ENCODE assay signal across 13 cellular contexts in the genomic region with DNA sequence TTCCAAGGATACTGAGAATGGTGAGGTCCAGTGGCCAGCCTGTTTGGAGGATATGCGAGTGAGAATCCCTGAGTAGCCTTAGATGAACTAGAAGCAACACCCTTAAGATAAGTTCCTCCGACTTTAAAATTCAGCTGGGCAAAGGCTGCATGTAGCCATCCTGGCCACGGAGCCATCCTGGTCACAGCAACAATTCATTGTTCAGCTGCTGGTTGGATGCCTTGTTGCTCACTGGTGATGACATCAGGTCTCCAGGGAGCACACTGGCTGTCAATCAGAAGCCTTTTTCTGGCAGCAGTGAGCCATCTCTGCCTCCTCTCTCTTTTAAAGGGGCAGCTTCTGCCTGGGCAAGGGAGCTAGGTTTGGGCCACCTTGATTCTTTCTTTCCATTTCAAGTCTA. TPM values are rescaled to one million over a fixed set of nuclear protein-coding genes. Genes with fewer than 3 reads are reported as not detected.
DNase-seq lines count a peak whose midpoint lies in the region; ATAC-seq and TF ChIP-seq lines count a peak whose summit lies in the region.
"Had no signal": no experiment of that assay in that cellular context is flagged by ENCODE, and none has a peak within 500 bp of the region (broad histone marks: within the 10 kb centered on the region; RNA-seq: fewer than 3 reads in every experiment).

No MANE protein-coding gene starts in this region.

- H3K18ac ChIP-seq in mesenchymal stem cell (ENCODE audit: low read depth in 1 of 2, low read length in 2 of 2): no peak overlapping the region

- no peak overlapping the region for H3K4me2 ChIP-seq in mesenchymal stem cell (ENCODE audit: low read length, poor library complexity, severe bottlenecking)

- peaks cover 6% of the 10 kb centered on the region for H3K9me3 ChIP-seq in mesenchymal stem cell (ENCODE audit: control insufficient read depth, low read length)
- H3K9me3 ChIP-seq: lower lobe of right lung had no signal

- H2BK12ac ChIP-seq in mesenchymal stem cell (ENCODE audit: low read length in 2 of 2): no peak overlapping the region

- H3K4me1 ChIP-seq in mesenchymal stem cell (ENCODE audit: control insufficient read depth, insufficient read depth, low read depth, low read length): no peaks in the 10 kb centered on the region
- H3K4me1 ChIP-seq: lower lobe of right lung had no signal

- no peak overlapping the region for H2BK5ac ChIP-seq in mesenchymal stem cell (ENCODE audit: low read depth, low read length, poor library complexity, severe bottlenecking)

- no peak overlapping the region for H3K23ac ChIP-seq in mesenchymal stem cell (ENCODE audit: low read length in 2 of 2)

- H3K4me1 Mint-ChIP-seq in brain: peaks cover 23% of the 10 kb centered on the region
- H3K4me1 Mint-ChIP-seq in activated CD8-positive, alpha-beta T cell treated with anti-CD3 and anti-CD28 coated beads for 36 hours (ENCODE audit: low read depth): peaks cover 2% of the 10 kb centered on the region
- H3K4me1 Mint-ChIP-seq: activated naive CD8-positive, alpha-beta T cell treated with anti-CD3 and anti-CD28 coated beads, Interleukin-2, amount 10 ng/mL, durations not matched to agents 7 days and 5 days had no signal

- TF ChIP-seq CTCF in brain (conservative IDR thresholded peaks at IDR 0.05): no peak
- no peak for TF ChIP-seq CTCF in activated CD8-positive, alpha-beta T cell treated with anti-CD3 and anti-CD28 coated beads for 36 hours (IDR thresholded peaks at IDR 0.05)

- H2AK5ac ChIP-seq in mesenchymal stem cell (ENCODE audit: low read length, severe bottlenecking): no peak overlapping the region

- H3K14ac ChIP-seq in mesenchymal stem cell (ENCODE audit: low read length in 2 of 2): no peak overlapping the region

- CTCF ChIA-PET in activated CD8-positive, alpha-beta T cell treated with anti-CD3 and anti-CD28 coated beads for 36 hours (lab: Charles Lee): no interaction called here

- H3K27ac ChIP-seq in mesenchymal stem cell (ENCODE audit: low read length, poor library complexity, severe bottlenecking): no peak overlapping the region
- H3K27ac ChIP-seq: 22Rv1, epithelial cell of prostate, lower lobe of right lung had no signal

- H2BK15ac ChIP-seq in mesenchymal stem cell (ENCODE audit: low read depth, poor library complexity, severe bottlenecking): no peak overlapping the region

- H2BK120ac ChIP-seq in mesenchymal stem cell (ENCODE audit: low read depth, low read length): no peak overlapping the region

- H3K9ac ChIP-seq in mesenchymal stem cell (ENCODE audit: low read length): no peak overlapping the region

- H3K4me3 Mint-ChIP-seq in brain: peak overlapping the region in 2 of 5 experiments; percentile 6 to 30
- no peak overlapping the region for H3K4me3 Mint-ChIP-seq in activated CD8-positive, alpha-beta T cell treated with anti-CD3 and anti-CD28 coated beads for 36 hours
- H3K4me3 Mint-ChIP-seq: activated naive CD8-positive, alpha-beta T cell treated with anti-CD3 and anti-CD28 coated beads, Interleukin-2, amount 10 ng/mL, durations not matched to agents 7 days and 5 days had no signal

- H3K36me3 ChIP-seq in mesenchymal stem cell (ENCODE audit: control insufficient read depth in 1 of 2, insufficient read depth in 2 of 2, low read depth in 1 of 2, low read length in 2 of 2): no peaks in the 10 kb centered on the region
- H3K36me3 ChIP-seq: lower lobe of right lung had no signal

- H3K4ac ChIP-seq in mesenchymal stem cell (ENCODE audit: low read depth in 1 of 2, low read length in 2 of 2): no peak overlapping the region

- H2AFZ ChIP-seq in mesenchymal stem cell (ENCODE audit: low read depth, low read length): no peak overlapping the region

- peak overlapping the region in 4 of 5 experiments; percentile 8 to 91 (median 60) for H3K27ac Mint-ChIP-seq in brain
- no peak overlapping the region for H3K27ac Mint-ChIP-seq in activated CD8-positive, alpha-beta T cell treated with anti-CD3 and anti-CD28 coated beads for 36 hours
- H3K27ac Mint-ChIP-seq: activated naive CD8-positive, alpha-beta T cell treated with anti-CD3 and anti-CD28 coated beads, Interleukin-2, amount 10 ng/mL, durations not matched to agents 7 days and 5 days had no signal

- no peak for ATAC-seq in activated CD8-positive, alpha-beta T cell treated with anti-CD3 and anti-CD28 coated beads for 36 hours
- ATAC-seq in GM19324 (IDR thresholded peaks at IDR 0.05; ENCODE audit: low FRiP score, unreplicated experiment): no peak
- ATAC-seq: lower lobe of right lung had no signal

- POLR2A ChIA-PET in activated CD8-positive, alpha-beta T cell treated with anti-CD3 and anti-CD28 coated beads for 36 hours (lab: Charles Lee): no interaction called here

- H3K27me3 ChIP-seq in mesenchymal stem cell (ENCODE audit: control insufficient read depth in 1 of 2, insufficient read depth in 1 of 2, low read length in 2 of 2): peaks cover 35 to 72% of the 10 kb centered on the region in 2 experiments

- no peaks in the 10 kb centered on the region for H3K36me3 Mint-ChIP-seq in brain
- no peaks in the 10 kb centered on the region for H3K36me3 Mint-ChIP-seq in activated CD8-positive, alpha-beta T cell treated with anti-CD3 and anti-CD28 coated beads for 36 hours (ENCODE audit: low read depth)
- H3K36me3 Mint-ChIP-seq: activated naive CD8-positive, alpha-beta T cell treated with anti-CD3 and anti-CD28 coated beads, Interleukin-2, amount 10 ng/mL, durations not matched to agents 7 days and 5 days had no signal

- H3K4me3 ChIP-seq in mesenchymal stem cell (ENCODE audit: insufficient read depth in 1 of 2, low read depth in 1 of 2, low read length in 2 of 2): no peak overlapping the region
- H3K4me3 ChIP-seq: lower lobe of right lung had no signal

- 84% methylated on average over 3 of the region's 3 CpGs for WGBS in mesenchymal stem cell

- H3K9me3 Mint-ChIP-seq in brain: peaks cover 2 to 7% (median 3%) of the 10 kb centered on the region in 5 experiments
- peaks cover 4% of the 10 kb centered on the region for H3K9me3 Mint-ChIP-seq in activated CD8-positive, alpha-beta T cell treated with anti-CD3 and anti-CD28 coated beads for 36 hours
- H3K9me3 Mint-ChIP-seq: activated naive CD8-positive, alpha-beta T cell treated with anti-CD3 and anti-CD28 coated beads, Interleukin-2, amount 10 ng/mL, durations not matched to agents 7 days and 5 days had no signal

- no peaks in the 10 kb centered on the region for H3K79me1 ChIP-seq in mesenchymal stem cell (replicated peaks; ENCODE audit: low read length, poor library complexity, severe bottlenecking)

- H4K8ac ChIP-seq in mesenchymal stem cell (ENCODE audit: low read length): no peak overlapping the region

- H4K91ac ChIP-seq in mesenchymal stem cell (ENCODE audit: low read length): no peak overlapping the region

- DNase-seq in DMS153 (lab: John Stamatoyannopoulos, UW): peak; percentile 38
- no peak for DNase-seq in DMS153 treated with DMSO at 0.1 percent for 48 hours (lab: John Stamatoyannopoulos, UW; ENCODE audit: unreplicated experiment)
- peak; percentile 28 for DNase-seq in NCI-H146 (lab: John Stamatoyannopoulos, UW)
- peak; percentile 35 for DNase-seq in midbrain (lab: John Stamatoyannopoulos, UW)
- no peak for DNase-seq in activated CD8-positive, alpha-beta T cell treated with anti-CD3 and anti-CD28 coated beads for 36 hours
- DNase-seq in mesenchymal stem cell: no peak
- DNase-seq: activated CD4-positive, alpha-beta T cell treated with anti-CD3 and anti-CD28 coated beads for 1 hour; activated naive CD8-positive, alpha-beta T cell treated with anti-CD3 and anti-CD28 coated beads, Interleukin-2, amount 10 ng/mL, durations not matched to agents 7 days and 5 days; lower lobe of right lung had no signal

- intact Hi-C loops in activated CD8-positive, alpha-beta T cell treated with anti-CD3 and anti-CD28 coated beads for 36 hours (cut with micrococcal nuclease): no loop called here

- no peaks in the 10 kb centered on the region for H3K27me3 Mint-ChIP-seq in brain
- peaks cover 22% of the 10 kb centered on the region for H3K27me3 Mint-ChIP-seq in activated CD8-positive, alpha-beta T cell treated with anti-CD3 and anti-CD28 coated beads for 36 hours

RNA-seq across cellular contexts. Expression of a gene that starts 22.4 kb away (rescaled TPM):
- polyA plus RNA-seq in brain (ENCODE audit: insufficient read depth, low read depth, low replicate concordance): 21.5 TPM
- total RNA-seq in activated CD8-positive, alpha-beta T cell treated with anti-CD3 and anti-CD28 coated beads for 36 hours: not detected
- polyA plus RNA-seq in mesenchymal stem cell (2013, experiment 1 of 2): not detected
- not detected for polyA plus RNA-seq in mesenchymal stem cell (2013, experiment 2 of 2)
- total RNA-seq: activated naive CD8-positive, alpha-beta T cell treated with anti-CD3 and anti-CD28 coated beads, Interleukin-2, amount 10 ng/mL, durations not matched to agents 7 days and 5 days had no signal

RNA-seq across cellular contexts. Expression of a gene that starts 52.8 kb away (rescaled TPM):
- polyA plus RNA-seq in brain (ENCODE audit: insufficient read depth, low read depth, low replicate concordance): 307 TPM
- 100 to 1,000 TPM; 220 to 226 TPM for total RNA-seq in activated CD8-positive, alpha-beta T cell treated with anti-CD3 and anti-CD28 coated beads for 36 hours
- polyA plus RNA-seq in mesenchymal stem cell (2013, experiment 1 of 2): 244 TPM
- polyA plus RNA-seq in mesenchymal stem cell (2013, experiment 2 of 2): 253 TPM

Comparison
In these comparisons a context has a peak if more than half of its experiments do, and no peak if none do; other contexts are left out.
1. DNase-seq: peak in DMS153 (single experiment), NCI-H146 (single experiment) and midbrain (single experiment); none in DMS153 treated with DMSO at 0.1 percent for 48 hours (single experiment), activated CD8-positive, alpha-beta T cell treated with anti-CD3 and anti-CD28 coated beads for 36 hours (single experiment) and mesenchymal stem cell (single experiment).